ENCODE assay signal across 17 cellular contexts in the genomic region with DNA sequence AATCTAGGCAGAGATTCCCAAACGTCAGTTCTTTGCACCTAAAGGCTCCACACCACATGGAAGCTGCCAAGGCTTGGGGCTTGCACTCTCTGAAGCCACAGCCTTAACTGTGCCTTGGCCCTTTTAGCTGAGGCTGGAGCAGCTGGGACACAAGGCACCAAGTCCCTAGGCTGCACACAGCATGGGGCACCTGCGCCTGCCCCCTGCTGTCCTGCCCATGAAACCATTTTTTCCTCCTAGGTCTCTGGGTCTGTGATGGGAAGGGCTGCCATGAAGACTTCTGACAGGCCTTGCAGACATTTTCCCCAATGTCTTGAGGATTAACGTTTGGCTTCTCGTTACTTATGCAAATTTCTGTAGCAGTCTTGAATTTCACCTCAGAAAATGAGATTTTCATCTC.
DNase-seq lines count a peak whose midpoint lies in the region; TF ChIP-seq lines count a peak whose summit lies in the region.
"Had no signal": no experiment of that assay in that cellular context is flagged by ENCODE, and none has a peak within 500 bp of the region (broad histone marks: within the 10 kb centered on the region; RNA-seq: fewer than 3 reads in every experiment).

No MANE protein-coding gene starts in this region.

- no peak overlapping the region for H3K27ac Mint-ChIP-seq in HFFc6
- H3K27ac Mint-ChIP-seq: B cell; CD4-positive, CD25-positive, alpha-beta regulatory T cell; CD8-positive, alpha-beta T cell had no signal

- peaks cover 36% of the 10 kb centered on the region for H3K4me1 Mint-ChIP-seq in HFFc6 (ENCODE audit: low read depth)
- H3K4me1 Mint-ChIP-seq: B cell; CD4-positive, CD25-positive, alpha-beta regulatory T cell had no signal

- no peaks in the 10 kb centered on the region; the same call in 1 of the 2 replicates for H3K27me3 Mint-ChIP-seq in HFFc6 (ENCODE audit: insufficient read depth)
- H3K27me3 Mint-ChIP-seq: B cell; CD4-positive, CD25-positive, alpha-beta regulatory T cell had no signal

- H3K4me3 Mint-ChIP-seq in HFFc6: no peak overlapping the region
- H3K4me3 Mint-ChIP-seq: B cell; CD4-positive, CD25-positive, alpha-beta regulatory T cell; CD8-positive, alpha-beta T cell had no signal

- TF ChIP-seq CTCF in GM12864 (IDR thresholded peaks at IDR 0.05; ENCODE audit: low read depth, low read length, missing control alignments): peak; percentile 19
- TF ChIP-seq CTCF in GM12874 (IDR thresholded peaks at IDR 0.05; ENCODE audit: insufficient read depth, low read depth, low read length): 0 out of 2 replicates have a peak, but pooled peaks have one; percentile 5
- peak; percentile 20; the same call in 1 of the 2 replicates for TF ChIP-seq CTCF in HFFc6 (IDR thresholded peaks at IDR 0.05)

- no peak overlapping the region for H3K4me3 ChIP-seq in GM12864 (ENCODE audit: low read depth, low read length)
- H3K4me3 ChIP-seq: BLaER1 had no signal

- peaks cover 12% of the 10 kb centered on the region for H3K36me3 Mint-ChIP-seq in HFFc6 (ENCODE audit: low read depth)
- H3K36me3 Mint-ChIP-seq: CD4-positive, CD25-positive, alpha-beta regulatory T cell; CD8-positive, alpha-beta T cell had no signal

- H3K9me3 Mint-ChIP-seq in HFFc6: peaks cover 7% of the 10 kb centered on the region; the same call in 1 of the 2 replicates

- DNase-seq in GM12864 (ENCODE audit: low read depth) (no peak), HFFc6 (no peak), putamen (ENCODE audit: low spot score) (no peak), DMS53 (lab: John Stamatoyannopoulos, UW) (no peak), HPDE6-E6E7 (ENCODE audit: extremely low spot score) (no peak)
- DNase-seq: Caco-2; CD4-positive, CD25-positive, alpha-beta regulatory T cell; CD8-positive, alpha-beta T cell; DMS153; DMS79; EL; GDM1; H7; HCEC 1CT had no signal
